Comparison of ENCODE assay signal across 24 cellular contexts in the genomic region with DNA sequence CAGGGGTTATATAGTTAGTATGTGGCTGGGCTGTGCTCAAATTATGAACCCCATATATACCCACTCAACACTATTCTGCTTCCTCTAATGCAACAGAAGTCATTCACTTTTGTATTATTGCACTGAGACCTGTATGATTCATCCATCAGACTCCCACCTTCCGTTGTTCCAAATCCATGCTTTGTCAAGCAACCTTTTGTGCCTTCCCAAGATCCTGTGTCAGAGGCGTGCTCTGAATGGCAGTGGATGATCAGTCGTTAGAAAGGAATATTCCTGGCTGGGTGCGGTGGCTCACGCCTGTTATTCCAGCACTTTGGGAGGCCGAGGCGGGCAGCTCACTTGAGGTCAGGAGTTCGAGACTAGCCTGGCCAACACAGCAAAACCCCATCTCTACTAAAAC.
"Had no signal": no experiment of that assay in that cellular context is flagged by ENCODE, and none has a peak within 500 bp of the region (broad histone marks: within the 10 kb centered on the region; RNA-seq: fewer than 3 reads in every experiment).

No MANE protein-coding gene starts in this region.

- DNase-seq: colonic mucosa; cortex of kidney; dermis blood vessel endothelial cell; dorsolateral prefrontal cortex; effector CD4-positive, alpha-beta T cell; effector CD8-positive, alpha-beta T cell; effector memory CD4-positive, alpha-beta T cell; effector memory CD8-positive, alpha-beta T cell; endodermal cell; erythroblast; esophagus squamous epithelium; foreskin fibroblast; foreskin keratinocyte; foreskin melanocyte; gastrocnemius medialis; glutamatergic neuron; heart left ventricle; heart right ventricle had no signal

- H3K27me3 ChIP-seq: colonic mucosa, esophagus muscularis mucosa, esophagus squamous epithelium, gastrocnemius medialis, gastroesophageal sphincter, heart left ventricle had no signal

- H3K27ac Mint-ChIP-seq: dendritic cell treated with granulocyte-macrophage colony-stimulating factor and Interleukin-4, amounts not matched to agents 40 ng/mL and 50 ng/mL, for 4 days; effector memory CD8-positive, alpha-beta T cell; endodermal cell had no signal

- H3K4me3 ChIP-seq: colonic mucosa, coronary artery, dorsolateral prefrontal cortex, esophagus muscularis mucosa, esophagus squamous epithelium, gastrocnemius medialis, gastroesophageal sphincter, heart left ventricle, heart right ventricle had no signal

- H3K4me3 Mint-ChIP-seq: dendritic cell treated with granulocyte-macrophage colony-stimulating factor and Interleukin-4, amounts not matched to agents 40 ng/mL and 50 ng/mL, for 4 days; effector memory CD8-positive, alpha-beta T cell; endodermal cell had no signal

- H3K9me3 ChIP-seq: colonic mucosa, esophagus squamous epithelium, gastrocnemius medialis, gastroesophageal sphincter, heart left ventricle had no signal

- ATAC-seq: effector memory CD8-positive, alpha-beta T cell; esophagus mucosa; foreskin keratinocyte; gastrocnemius medialis; gastroesophageal sphincter; heart left ventricle; heart right ventricle had no signal

- H3K36me3 ChIP-seq: colonic mucosa, esophagus muscularis mucosa, esophagus squamous epithelium, gastrocnemius medialis, gastroesophageal sphincter, heart left ventricle, heart right ventricle had no signal

- H3K4me1 ChIP-seq: colonic mucosa, esophagus muscularis mucosa, foreskin keratinocyte, gastrocnemius medialis, gastroesophageal sphincter, heart left ventricle had no signal

- H3K9me3 Mint-ChIP-seq: dendritic cell treated with granulocyte-macrophage colony-stimulating factor and Interleukin-4, amounts not matched to agents 40 ng/mL and 50 ng/mL, for 4 days; effector memory CD8-positive, alpha-beta T cell had no signal

- H3K27ac ChIP-seq: colonic mucosa, coronary artery, epithelial cell of prostate, esophagus muscularis mucosa, esophagus squamous epithelium, foreskin keratinocyte, gastrocnemius medialis, gastroesophageal sphincter, heart left ventricle, heart right ventricle had no signal

- H3K4me1 Mint-ChIP-seq: endodermal cell had no signal
